ENCODE assay signal across 30 cellular contexts in genomic region chr3:74106882-74107281, GRCh38.
"Had no signal": no experiment of that assay in that cellular context is flagged by ENCODE, and none has a peak within 500 bp of the region (broad histone marks: within the 10 kb centered on the region; RNA-seq: fewer than 3 reads in every experiment).

No MANE protein-coding gene starts in this region.

- H3K4me2 ChIP-seq: hepatocyte, neural progenitor cell, smooth muscle cell had no signal

- H3K27me3 Mint-ChIP-seq: naive B cell; progenitor cell of endocrine pancreas; stimulated activated naive B cell treated with anti-CD40 and anti-IgM and Interleukin-4, amounts not matched to agents 10 μg/mL and 1 μg/mL and 100 μg/mL, for 72 hours had no signal

- DNase-seq: kidney glomerular epithelial cell; left cardiac atrium; left lung; lower lobe of right lung; mammary epithelial cell; mesendoderm; naive B cell; natural killer cell; nephron progenitor cell; occipital lobe; ovary; right lobe of liver; stimulated activated CD4-positive, alpha-beta T cell treated with anti-CD3 and anti-CD28 coated beads, Interleukin-1b, Interleukin-23, amount 100 ng/mL, for 48 hours; stimulated activated CD4-positive, alpha-beta T cell treated with anti-CD3 and anti-CD28 coated beads, Interleukin-2, amount 100 ng/mL, for 48 hours; stimulated activated CD4-positive, alpha-beta T cell treated with anti-CD3 and anti-CD28 coated beads, Interleukin-4, amount 100 ng/mL, for 4 hours; stimulated activated CD8-positive, alpha-beta memory T cell treated with anti-CD3 and anti-CD28 coated beads, Interleukin-4, amount 100 ng/mL, for 48 hours; stimulated activated naive B cell treated with anti-CD40 and anti-IgM and Interleukin-4, amounts not matched to agents 10 μg/mL and 1 μg/mL and 100 μg/mL, for 72 hours; stimulated activated naive CD8-positive, alpha-beta T cell treated with anti-CD3 and anti-CD28 coated beads, Interleukin-15, Interleukin-2, amounts not matched to agents 100 U/mL and 50 U/mL, for 24 hours; stomach; testis; thyroid gland; transverse colon; upper lobe of left lung had no signal

- H3K9me3 Mint-ChIP-seq: mesothelial cell of epicardium, nephron progenitor cell, neural progenitor cell had no signal

- H3K36me3 Mint-ChIP-seq: mesothelial cell of epicardium; naive B cell; natural killer cell; neural progenitor cell; stimulated activated naive B cell treated with anti-CD40 and anti-IgM and Interleukin-4, amounts not matched to agents 10 μg/mL and 1 μg/mL and 100 μg/mL, for 72 hours had no signal

- H3K9ac ChIP-seq: neural progenitor cell had no signal

- ATAC-seq: left cardiac atrium; left lung; lower lobe of right lung; natural killer cell; right lobe of liver; stimulated activated naive B cell treated with anti-CD40 and anti-IgM and Interleukin-4, amounts not matched to agents 10 μg/mL and 1 μg/mL and 100 μg/mL, for 72 hours; stimulated activated naive CD8-positive, alpha-beta T cell treated with anti-CD3 and anti-CD28 coated beads, Interleukin-15, Interleukin-2, amounts not matched to agents 100 U/mL and 50 U/mL, for 24 hours had no signal

- H3K9me3 ChIP-seq: left lung, lower lobe of right lung, neutrophil, ovary, right atrium auricular region, right lobe of liver, stomach, testis, thyroid gland, transverse colon, upper lobe of left lung had no signal

- H3K27ac ChIP-seq: hepatocyte, left lung, lower lobe of right lung, neural progenitor cell, neutrophil, ovary, right atrium auricular region, right lobe of liver, stomach, testis, thyroid gland, transverse colon, upper lobe of left lung had no signal

- H3K4me1 Mint-ChIP-seq: mesothelial cell of epicardium; naive B cell; natural killer cell; nephron progenitor cell; neural progenitor cell; stimulated activated naive B cell treated with anti-CD40 and anti-IgM and Interleukin-4, amounts not matched to agents 10 μg/mL and 1 μg/mL and 100 μg/mL, for 72 hours had no signal

- H3K4me3 Mint-ChIP-seq: mesothelial cell of epicardium; naive B cell; natural killer cell; nephron progenitor cell; neural progenitor cell; stimulated activated naive B cell treated with anti-CD40 and anti-IgM and Interleukin-4, amounts not matched to agents 10 μg/mL and 1 μg/mL and 100 μg/mL, for 72 hours had no signal

- H3K27ac Mint-ChIP-seq: mesothelial cell of epicardium; naive B cell; natural killer cell; nephron progenitor cell; neural progenitor cell; progenitor cell of endocrine pancreas; stimulated activated naive B cell treated with anti-CD40 and anti-IgM and Interleukin-4, amounts not matched to agents 10 μg/mL and 1 μg/mL and 100 μg/mL, for 72 hours had no signal

- H3K27me3 ChIP-seq: hepatocyte, left lung, neural progenitor cell, neutrophil, ovary, right atrium auricular region, right lobe of liver, stomach, testis, thyroid gland, transverse colon, upper lobe of left lung had no signal

- H3K4me3 ChIP-seq: hepatocyte, left lung, lower lobe of right lung, neural progenitor cell, ovary, right atrium auricular region, right lobe of liver, smooth muscle cell, stomach, testis, thyroid gland, transverse colon, upper lobe of left lung had no signal

- H3K36me3 ChIP-seq: left lung, lower lobe of right lung, neural progenitor cell, neutrophil, ovary, right atrium auricular region, right lobe of liver, stomach, thyroid gland, transverse colon, upper lobe of left lung had no signal

- H2AFZ ChIP-seq: hepatocyte, neural progenitor cell had no signal

- H3K4me1 ChIP-seq: left lung, lower lobe of right lung, neural progenitor cell, right atrium auricular region, right lobe of liver, thyroid gland, transverse colon, upper lobe of left lung had no signal
